ENCODE assay signal across 19 cellular contexts in the genomic region with DNA sequence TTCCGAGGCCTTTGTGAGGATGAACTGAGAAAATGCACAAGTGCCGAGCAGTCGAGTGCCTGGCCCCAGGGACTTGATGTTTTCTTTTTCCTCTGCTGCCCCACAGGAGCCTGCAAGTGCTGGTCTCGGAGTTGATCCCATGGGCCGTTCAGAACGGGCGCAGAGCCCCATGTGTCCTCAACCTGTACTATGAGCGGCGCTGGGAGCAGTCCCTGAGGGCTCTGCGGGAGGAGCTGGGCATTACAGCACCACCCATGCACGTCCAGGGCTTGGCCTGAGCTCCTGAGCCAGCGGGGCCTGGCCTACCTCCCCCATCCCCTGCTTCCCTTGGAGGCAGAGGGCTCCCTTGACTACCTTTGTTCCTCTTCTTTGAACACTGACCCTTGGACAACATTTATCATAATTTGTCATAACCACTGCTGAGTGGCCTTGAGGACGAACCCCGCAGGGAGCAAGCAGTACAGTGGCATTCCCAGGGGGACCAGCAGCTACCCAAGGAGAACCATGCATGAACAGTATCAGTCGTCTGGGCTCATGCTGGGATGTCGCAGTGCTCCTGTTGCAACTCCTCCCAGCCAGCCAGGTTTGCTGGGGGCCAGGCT. TPM values are rescaled to one million over a fixed set of nuclear protein-coding genes. Genes with fewer than 3 reads are reported as not detected.
DNase-seq lines count a peak whose midpoint lies in the region; ATAC-seq and TF ChIP-seq lines count a peak whose summit lies in the region.
"Had no signal": no experiment of that assay in that cellular context is flagged by ENCODE, and none has a peak within 500 bp of the region (broad histone marks: within the 10 kb centered on the region; RNA-seq: fewer than 3 reads in every experiment).

No MANE protein-coding gene starts in this region.

- peaks cover 37% of the 10 kb centered on the region for H3K36me3 Mint-ChIP-seq in endodermal cell (ENCODE audit: low read depth)
- peaks cover 13% of the 10 kb centered on the region for H3K36me3 Mint-ChIP-seq in stimulated activated effector memory CD8-positive, alpha-beta T cell treated with anti-CD3 and anti-CD28 coated beads, Interleukin-12 subunit alpha, Interleukin-12 subunit beta, amount 100 ng/mL, for 72 hours

- H3K36me3 ChIP-seq in BLaER1 treated with 17β-estradiol and CSF1 and Interleukin-3, amounts not matched to agents 10 nM and 100 nM = peaks cover 0 to 74% (median 26%) of the 10 kb centered on the region in 11 experiments; a peak in 15 of 22 replicates
- H3K36me3 ChIP-seq in HEK293 (ENCODE audit: control insufficient read depth in 2 of 2, insufficient read depth in 1 of 2, low read length in 2 of 2) = peaks cover 4 to 26% of the 10 kb centered on the region in 2 experiments; a peak in 2 of 3 replicates
- peaks cover 15% of the 10 kb centered on the region for H3K36me3 ChIP-seq in endodermal cell (ENCODE audit: control insufficient read depth, insufficient read depth, low read length)
- H3K36me3 ChIP-seq in heart right ventricle = peaks cover 0 to 57% (median 4%) of the 10 kb centered on the region in 9 donors

- intact Hi-C loops in heart right ventricle (cut with DNase I) = no loop called here

- H3K4me3 Mint-ChIP-seq in endodermal cell = no peak overlapping the region
- H3K4me3 Mint-ChIP-seq in stimulated activated effector memory CD8-positive, alpha-beta T cell treated with anti-CD3 and anti-CD28 coated beads, Interleukin-12 subunit alpha, Interleukin-12 subunit beta, amount 100 ng/mL, for 72 hours = no peak overlapping the region
- H3K4me3 Mint-ChIP-seq: CD4-positive, alpha-beta memory T cell; H9 had no signal

- WGBS in endodermal cell (ENCODE audit: insufficient coverage in 1 of 2, insufficient read length in 1 of 2), 2 experiments = 89 to 94% methylated on average over 12 to 16 of the region's 16 CpGs
- 83 to 87% methylated on average over 16 of the region's 16 CpGs for WGBS in heart right ventricle, 2 donors

- peak overlapping the region in 9 of 11 experiments; percentile 30 to 92 (median 77); a peak in 17 of 22 replicates for H3K4me2 ChIP-seq in BLaER1 treated with 17β-estradiol and CSF1 and Interleukin-3, amounts not matched to agents 10 nM and 100 nM

- POLR2A ChIA-PET in HEK293 (lab: Yijun Ruan, JAX) = no interaction called here

- no peaks in the 10 kb centered on the region for H3K9me3 ChIP-seq in BLaER1 treated with 17β-estradiol and CSF1 and Interleukin-3, amounts not matched to agents 10 nM and 100 nM (replicated peaks in 1 of 11)
- H3K9me3 ChIP-seq in HEK293 (ENCODE audit: control insufficient read depth, insufficient read depth, low read depth, low read length) (no peaks in the 10 kb centered on the region), endodermal cell (ENCODE audit: control insufficient read depth, low read length) (no peaks in the 10 kb centered on the region), heart right ventricle (no peaks in the 10 kb centered on the region)

- H3K27me3 ChIP-seq in BLaER1 treated with 17β-estradiol and CSF1 and Interleukin-3, amounts not matched to agents 10 nM and 100 nM = no peaks in the 10 kb centered on the region
- H3K27me3 ChIP-seq in endodermal cell (ENCODE audit: control insufficient read depth, insufficient read depth, low read length, poor library complexity, severe bottlenecking) (no peaks in the 10 kb centered on the region), heart right ventricle (no peaks in the 10 kb centered on the region)

- no peak for TF ChIP-seq CTCF in HEK293 (tag by site-specific recombination; IDR thresholded peaks at IDR 0.05)
- TF ChIP-seq CTCF in endodermal cell (conservative IDR thresholded peaks at IDR 0.05) = no peak
- TF ChIP-seq CTCF in heart right ventricle (IDR thresholded peaks at IDR 0.05) = no peak

- peaks cover 3% of the 10 kb centered on the region for H3K4me1 Mint-ChIP-seq in endodermal cell
- H3K4me1 Mint-ChIP-seq in stimulated activated effector memory CD8-positive, alpha-beta T cell treated with anti-CD3 and anti-CD28 coated beads, Interleukin-12 subunit alpha, Interleukin-12 subunit beta, amount 100 ng/mL, for 72 hours = no peaks in the 10 kb centered on the region
- H3K4me1 Mint-ChIP-seq: CD4-positive, alpha-beta memory T cell; H9 had no signal

- H3K27me3 Mint-ChIP-seq in endodermal cell (ENCODE audit: insufficient read depth) = no peaks in the 10 kb centered on the region
- H3K27me3 Mint-ChIP-seq: CD4-positive, alpha-beta memory T cell had no signal

- 0 out of 20 replicates have a peak overlapping the region, but pooled peaks of 1 of the 10 experiments have one; percentile 8 for H3K4me3 ChIP-seq in BLaER1 treated with 17β-estradiol and CSF1 and Interleukin-3, amounts not matched to agents 10 nM and 100 nM
- no peak overlapping the region for H3K4me3 ChIP-seq in HEK293 (ENCODE audit: low read depth, low read length)
- H3K4me3 ChIP-seq in endodermal cell (ENCODE audit: low read length) = no peak overlapping the region
- H3K4me3 ChIP-seq in heart right ventricle = no peak overlapping the region

- H3K27ac Mint-ChIP-seq in endodermal cell = no peak overlapping the region
- peak overlapping the region; percentile 83 for H3K27ac Mint-ChIP-seq in stimulated activated effector memory CD8-positive, alpha-beta T cell treated with anti-CD3 and anti-CD28 coated beads, Interleukin-12 subunit alpha, Interleukin-12 subunit beta, amount 100 ng/mL, for 72 hours

- CTCF ChIA-PET in HEK293 (lab: Yijun Ruan, JAX) = interaction anchor here (1.5 kb wide), 1 partner anchor 29 kb away, joined by 8 read pairs; no protein-coding TSS in a partner anchor

- peak overlapping the region in 10 of 11 experiments; percentile 3 to 67 (median 34); a peak in 13 of 22 replicates for H3K9ac ChIP-seq in BLaER1 treated with 17β-estradiol and CSF1 and Interleukin-3, amounts not matched to agents 10 nM and 100 nM
- no peak overlapping the region for H3K9ac ChIP-seq in endodermal cell (ENCODE audit: extremely low read depth, low read length, poor library complexity, severe bottlenecking)

- H4K20me1 ChIP-seq in BLaER1 treated with 17β-estradiol and CSF1 and Interleukin-3, amounts not matched to agents 10 nM and 100 nM = peaks cover 0 to 15% (median 3%) of the 10 kb centered on the region in 11 experiments; a peak in 4 of 22 replicates

- no peak for ATAC-seq in stimulated activated effector memory CD8-positive, alpha-beta T cell treated with anti-CD3 and anti-CD28 coated beads, Interleukin-12 subunit alpha, Interleukin-12 subunit beta, amount 100 ng/mL, for 72 hours
- ATAC-seq in heart right ventricle = no peak
- ATAC-seq: SK-N-SH treated with all-trans-retinoic acid at 6 μM for 48 hours had no signal

- H3K27ac ChIP-seq in BLaER1 treated with 17β-estradiol and CSF1 and Interleukin-3, amounts not matched to agents 10 nM and 100 nM = peak overlapping the region in 8 of 11 experiments; percentile 7 to 56 (median 39); a peak in 13 of 22 replicates
- H3K27ac ChIP-seq in HEK293 (ENCODE audit: extremely low read depth, low read depth, low read length) (no peak overlapping the region), endodermal cell (ENCODE audit: low read depth, low read length) (peak overlapping the region; percentile 44), heart right ventricle (no peak overlapping the region)

- DNase-seq in endodermal cell = no peak
- no peak for DNase-seq in stimulated activated effector memory CD8-positive, alpha-beta T cell treated with anti-CD3 and anti-CD28 coated beads, Interleukin-12 subunit alpha, Interleukin-12 subunit beta, amount 100 ng/mL, for 72 hours (ENCODE audit: low spot score in 2 of 2)
- DNase-seq in heart right ventricle = no peak
- no peak for DNase-seq in germinal center (ENCODE audit: low spot score)
- no peak for DNase-seq in NCI-H2171 (lab: John Stamatoyannopoulos, UW)
- DNase-seq: Calu3; CD4-positive, alpha-beta memory T cell; DMS153; H9; KBM-7; NCI-H1092; NCI-H1436; NCI-H187 treated with DMSO at 0.1 percent for 48 hours; NCI-H446; NCI-H526; SIG-M5 had no signal

- peaks cover 0 to 34% (median 27%) of the 10 kb centered on the region in 10 experiments; a peak in 17 of 20 replicates for H3K4me1 ChIP-seq in BLaER1 treated with 17β-estradiol and CSF1 and Interleukin-3, amounts not matched to agents 10 nM and 100 nM
- H3K4me1 ChIP-seq in HEK293 (ENCODE audit: control insufficient read depth, insufficient read depth, low read length) (no peaks in the 10 kb centered on the region), endodermal cell (ENCODE audit: control insufficient read depth, insufficient read depth, low read length) (no peaks in the 10 kb centered on the region), heart right ventricle (no peaks in the 10 kb centered on the region)

- H3K9me3 Mint-ChIP-seq in endodermal cell = no peaks in the 10 kb centered on the region
- H3K9me3 Mint-ChIP-seq in stimulated activated effector memory CD8-positive, alpha-beta T cell treated with anti-CD3 and anti-CD28 coated beads, Interleukin-12 subunit alpha, Interleukin-12 subunit beta, amount 100 ng/mL, for 72 hours = no peaks in the 10 kb centered on the region
- H3K9me3 Mint-ChIP-seq: H9 had no signal

TF ChIP-seq in HEK293, 187 proteins besides CTCF, POLR2A, EP300 and RAD21:
- TF ChIP-seq ZIC2 (tag by site-specific recombination; IDR thresholded peaks at IDR 0.05) = peak; percentile 95
- no peak for TF ChIP-seq ZNF404 (tag by site-specific recombination; IDR thresholded peaks at IDR 0.05)

RNA-seq across cellular contexts. Expression of gene SLC27A4, which starts 6.9 kb away (rescaled TPM):
- total RNA-seq in endodermal cell = 10 to 100 TPM; 22.4 to 25.0 TPM
- 23.8 TPM for polyA plus RNA-seq in endodermal cell (2013, experiment 1 of 2)
- 23.5 TPM for polyA plus RNA-seq in endodermal cell (2013, experiment 2 of 2)
- total RNA-seq in heart right ventricle = 10 to 100 TPM in 9 of 10 donors, 1 to 10 TPM in 1; 10.0 to 26.3 (median 15.5) TPM
- polyA plus RNA-seq in heart right ventricle = 10 to 100 TPM; 35.0 to 37.2 TPM

RNA-seq across cellular contexts. Expression of gene COQ4, which starts 10.8 kb away (rescaled TPM):
- 10 to 100 TPM; 48.1 to 50.7 TPM for total RNA-seq in endodermal cell
- 41.9 TPM for polyA plus RNA-seq in endodermal cell (2013, experiment 1 of 2)
- 34.3 TPM for polyA plus RNA-seq in endodermal cell (2013, experiment 2 of 2)
- 10 to 100 TPM; 26.5 to 35.8 (median 30.0) TPM for total RNA-seq in heart right ventricle
- 10 to 100 TPM; 36.3 to 42.8 TPM for polyA plus RNA-seq in heart right ventricle

RNA-seq across cellular contexts. Expression of gene TRUB2, which starts 11.2 kb away (rescaled TPM):
- total RNA-seq in endodermal cell = 10 to 100 TPM; 30.6 to 31.8 TPM
- polyA plus RNA-seq in endodermal cell (2013, experiment 1 of 2) = 18.5 TPM
- 18.1 TPM for polyA plus RNA-seq in endodermal cell (2013, experiment 2 of 2)
- 10 to 100 TPM; 32.8 to 50.3 (median 44.2) TPM for total RNA-seq in heart right ventricle
- 10 to 100 TPM; 18.0 to 27.4 TPM for polyA plus RNA-seq in heart right ventricle

RNA-seq across cellular contexts. Expression of gene URM1, which starts 37.7 kb away (rescaled TPM):
- 10 to 100 TPM; 51.5 to 60.4 TPM for total RNA-seq in endodermal cell
- polyA plus RNA-seq in endodermal cell (2013, experiment 1 of 2) = 46.9 TPM
- 45.0 TPM for polyA plus RNA-seq in endodermal cell (2013, experiment 2 of 2)
- total RNA-seq in heart right ventricle = 10 to 100 TPM; 39.2 to 64.3 (median 51.2) TPM
- 10 to 100 TPM; 18.7 to 75.7 TPM for polyA plus RNA-seq in heart right ventricle

RNA-seq across cellular contexts. Expression of gene SWI5, which starts 57.4 kb away (rescaled TPM):
- total RNA-seq in endodermal cell (10 to 100 TPM; 33.4 to 46.9 TPM), heart right ventricle (10 to 100 TPM; 13.9 to 23.8 (median 20.8) TPM)
- 27.5 TPM for polyA plus RNA-seq in endodermal cell (2013, experiment 1 of 2)
- polyA plus RNA-seq in endodermal cell (2013, experiment 2 of 2) = 28.4 TPM
- 10 to 100 TPM; 17.0 to 46.3 TPM for polyA plus RNA-seq in heart right ventricle

Comparison
In these comparisons a context has a peak if more than half of its experiments do, and no peak if none do; other contexts are left out.
1. H3K27ac ChIP-seq: peak in BLaER1 treated with 17β-estradiol and CSF1 and Interleukin-3, amounts not matched to agents 10 nM and 100 nM (8 of 11) and endodermal cell (single experiment); none in HEK293 (single experiment) and heart right ventricle (0 of 10).